ENCODE assay signal across 8 cellular contexts in the genomic region with DNA sequence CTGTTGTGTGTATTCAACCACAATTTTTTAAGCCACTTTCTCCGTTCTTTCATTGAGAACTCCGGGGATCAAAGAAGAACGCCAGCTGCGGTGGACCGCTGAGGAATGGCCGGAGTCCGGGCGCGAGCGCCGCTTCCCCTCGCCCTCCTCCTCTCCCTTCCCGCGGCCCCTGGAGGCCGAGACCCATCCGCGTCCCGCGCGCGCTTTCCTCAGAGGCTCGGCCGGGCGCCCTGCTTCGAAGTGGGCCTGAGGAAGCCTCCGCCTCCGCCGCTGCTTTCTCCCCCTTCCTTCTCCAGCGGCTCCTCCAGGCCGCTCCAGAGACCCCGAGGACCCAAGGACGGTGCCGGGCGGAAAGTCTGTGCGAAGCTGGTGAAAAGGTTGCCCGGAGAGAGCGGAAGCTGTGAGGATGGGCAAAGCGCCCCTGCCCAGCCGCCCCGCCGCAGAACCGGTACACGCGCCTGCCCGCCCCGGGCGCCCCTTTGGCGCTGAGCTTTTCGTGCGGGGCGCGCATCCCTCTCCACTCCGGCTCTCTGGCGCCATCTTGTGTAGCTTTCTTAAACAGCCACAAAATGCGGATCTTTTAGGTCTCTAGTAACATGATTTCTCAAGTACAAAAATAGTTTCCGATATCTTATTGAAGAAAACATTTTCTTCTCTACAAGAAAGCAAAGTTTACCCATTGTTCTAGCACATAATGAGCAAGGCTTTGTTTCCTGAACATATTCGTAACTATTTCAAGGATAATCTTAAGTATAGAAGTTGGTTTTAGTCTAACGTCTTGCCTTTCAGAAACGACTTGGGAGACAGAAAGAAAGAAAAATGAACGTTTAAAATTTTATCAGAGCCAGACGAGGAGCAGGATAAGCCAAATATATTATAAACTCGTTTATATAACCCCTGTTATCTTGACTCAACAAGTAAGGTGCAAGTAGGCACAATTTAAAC. TPM values are rescaled to one million over a fixed set of nuclear protein-coding genes. Genes with fewer than 3 reads are reported as not detected.
DNase-seq lines count a peak whose midpoint lies in the region; ATAC-seq, FAIRE-seq and TF ChIP-seq lines count a peak whose summit lies in the region.

No MANE protein-coding gene starts in this region.

- TF ChIP-seq CTCF in coronary artery (IDR thresholded peaks at IDR 0.05) = peak; percentile 96

- peak; percentile 37 for DNase-seq in 8988T
- peak; percentile 50 for DNase-seq in GM18507 (ENCODE audit: extremely low spot score, insufficient read length, low read depth)
- DNase-seq in NCI-H460 (ENCODE audit: extremely low read depth, low read depth) = peak; percentile 69
- peak; percentile 63 to 80 for DNase-seq in activated CD4-positive, alpha-beta T cell treated with anti-CD3 and anti-CD28 coated beads for 4 hours
- peak; percentile 81 for DNase-seq in coronary artery (ENCODE audit: low spot score)
- peak; percentile 95 for DNase-seq in left kidney (ENCODE audit: low read depth, low spot score)
- peak; percentile 73 for DNase-seq in stimulated activated CD4-positive, alpha-beta T cell treated with anti-CD3 and anti-CD28 coated beads, Interleukin-1b, Interleukin-23, amount 100 ng/mL, for 48 hours

- peak overlapping the region; percentile 76 for H3K4me3 ChIP-seq in coronary artery

- FAIRE-seq in GM18507 (lab: Jason Lieb, UNC) = peak; percentile 21

- peak; percentile 79 for ATAC-seq in HG03108 (IDR thresholded peaks at IDR 0.05; ENCODE audit: unreplicated experiment)

- H3K27ac ChIP-seq in coronary artery = peak overlapping the region; percentile 72 to 80

RNA-seq across cellular contexts. Expression of gene FAM174B, which starts 59.2 kb away (rescaled TPM):
- 1.0 and 1.8 TPM in 2 replicates for total RNA-seq in NCI-H460 (2014; rRNA removed; shearing (Covaris generic))
- 0.17 and 0.92 TPM in 2 replicates for polyA plus RNA-seq in NCI-H460 (2014; cell fraction: nucleus; rRNA removed)

Comparison
In these comparisons a context has a peak if more than half of its experiments do, and no peak if none do; other contexts are left out.
1. Peak in every context shown above with its lines: DNase-seq, ATAC-seq, H3K4me3 ChIP-seq and H3K27ac ChIP-seq.
2. DNase-seq: peak in every context shown above with its lines; median percentile 95 in left kidney; 81 in coronary artery; 73 in stimulated activated CD4-positive, alpha-beta T cell treated with anti-CD3 and anti-CD28 coated beads, Interleukin-1b, Interleukin-23, amount 100 ng/mL, for 48 hours; 72 in activated CD4-positive, alpha-beta T cell treated with anti-CD3 and anti-CD28 coated beads for 4 hours; 69 in NCI-H460; 50 in GM18507; 37 in 8988T.